In genomic region chr1:25629836-25630235, GRCh38 we compare ENCODE assay signal across 29 cellular contexts. TPM values are rescaled to one million over a fixed set of nuclear protein-coding genes. Genes with fewer than 3 reads are reported as not detected.
DNase-seq lines count a peak whose midpoint lies in the region; ATAC-seq and TF ChIP-seq lines count a peak whose summit lies in the region.
"Had no signal": no experiment of that assay in that cellular context is flagged by ENCODE, and none has a peak within 500 bp of the region (broad histone marks: within the 10 kb centered on the region; RNA-seq: fewer than 3 reads in every experiment).

No MANE protein-coding gene starts in this region.

- H3K36me3 ChIP-seq in KMS-11 (ENCODE audit: insufficient read depth) = no peaks in the 10 kb centered on the region
- peaks cover 0 to 4% of the 10 kb centered on the region in 2 experiments for H3K36me3 ChIP-seq in mesenchymal stem cell (ENCODE audit: control insufficient read depth in 1 of 2, insufficient read depth in 2 of 2, low read depth in 1 of 2, low read length in 2 of 2)
- H3K36me3 ChIP-seq: gastroesophageal sphincter, suprapubic skin had no signal

- no peak overlapping the region for H3K27ac Mint-ChIP-seq in stimulated activated naive CD8-positive, alpha-beta T cell treated with anti-CD3 and anti-CD28 coated beads, Interleukin-15, Interleukin-2, amounts not matched to agents 100 ng/mL and 50 ng/mL, for 24 hours
- no peak overlapping the region for H3K27ac Mint-ChIP-seq in activated CD8-positive, alpha-beta memory T cell treated with anti-CD3 and anti-CD28 coated beads, Interleukin-2, amount 10 ng/mL, durations not matched to agents 7 days and 5 days
- H3K27ac Mint-ChIP-seq: activated naive CD8-positive, alpha-beta T cell treated with anti-CD3 and anti-CD28 coated beads, Interleukin-2, amount 10 ng/mL, durations not matched to agents 7 days and 5 days; immature natural killer cell had no signal

- H3K18ac ChIP-seq in mesenchymal stem cell (ENCODE audit: low read depth in 1 of 2, low read length in 2 of 2) = no peak overlapping the region

- H3K9me3 Mint-ChIP-seq in stimulated activated naive CD8-positive, alpha-beta T cell treated with anti-CD3 and anti-CD28 coated beads, Interleukin-15, Interleukin-2, amounts not matched to agents 100 ng/mL and 50 ng/mL, for 24 hours = no peaks in the 10 kb centered on the region
- peaks cover 6% of the 10 kb centered on the region for H3K9me3 Mint-ChIP-seq in activated CD8-positive, alpha-beta memory T cell treated with anti-CD3 and anti-CD28 coated beads, Interleukin-2, amount 10 ng/mL, durations not matched to agents 7 days and 5 days (ENCODE audit: low read depth)

- peaks cover 20% of the 10 kb centered on the region for H3K27me3 Mint-ChIP-seq in stimulated activated naive CD8-positive, alpha-beta T cell treated with anti-CD3 and anti-CD28 coated beads, Interleukin-15, Interleukin-2, amounts not matched to agents 100 ng/mL and 50 ng/mL, for 24 hours
- H3K27me3 Mint-ChIP-seq in activated CD8-positive, alpha-beta memory T cell treated with anti-CD3 and anti-CD28 coated beads, Interleukin-2, amount 10 ng/mL, durations not matched to agents 7 days and 5 days = peaks cover 33% of the 10 kb centered on the region
- H3K27me3 Mint-ChIP-seq: activated naive CD8-positive, alpha-beta T cell treated with anti-CD3 and anti-CD28 coated beads, Interleukin-2, amount 10 ng/mL, durations not matched to agents 7 days and 5 days had no signal

- no peaks in the 10 kb centered on the region for H4K20me1 ChIP-seq in KMS-11 (ENCODE audit: insufficient read depth)

- peak overlapping the region; percentile 8 for H3K4me3 Mint-ChIP-seq in stimulated activated naive CD8-positive, alpha-beta T cell treated with anti-CD3 and anti-CD28 coated beads, Interleukin-15, Interleukin-2, amounts not matched to agents 100 ng/mL and 50 ng/mL, for 24 hours
- H3K4me3 Mint-ChIP-seq in activated CD8-positive, alpha-beta memory T cell treated with anti-CD3 and anti-CD28 coated beads, Interleukin-2, amount 10 ng/mL, durations not matched to agents 7 days and 5 days = no peak overlapping the region
- H3K4me3 Mint-ChIP-seq: immature natural killer cell had no signal

- peak overlapping the region; percentile 44 for H3K4me2 ChIP-seq in KMS-11
- H3K4me2 ChIP-seq in mesenchymal stem cell (ENCODE audit: low read length, poor library complexity, severe bottlenecking) = no peak overlapping the region

- ATAC-seq in stimulated activated naive CD8-positive, alpha-beta T cell treated with anti-CD3 and anti-CD28 coated beads, Interleukin-15, Interleukin-2, amounts not matched to agents 100 U/mL and 50 U/mL, for 24 hours = no peak
- ATAC-seq in GM18498 (IDR thresholded peaks at IDR 0.05; ENCODE audit: unreplicated experiment) = no peak
- ATAC-seq in activated CD8-positive, alpha-beta memory T cell treated with anti-CD3 and anti-CD28 coated beads, Interleukin-2, amount 10 ng/mL, durations not matched to agents 7 days and 5 days = no peak
- ATAC-seq: gastroesophageal sphincter, left lobe of liver, right cardiac atrium had no signal

- no peak overlapping the region for H3K9ac ChIP-seq in KMS-11
- H3K9ac ChIP-seq in mesenchymal stem cell (ENCODE audit: low read length) = no peak overlapping the region

- no peaks in the 10 kb centered on the region for H3K79me1 ChIP-seq in mesenchymal stem cell (replicated peaks; ENCODE audit: low read length, poor library complexity, severe bottlenecking)

- H3K9me3 ChIP-seq in mesenchymal stem cell (ENCODE audit: control insufficient read depth, low read length) = no peaks in the 10 kb centered on the region
- H3K9me3 ChIP-seq: gastroesophageal sphincter, suprapubic skin had no signal

- H3K4me3 ChIP-seq in KMS-11 (IDR thresholded peaks at IDR 0.05; ENCODE audit: insufficient read depth, low read depth, low read length) (no peak overlapping the region), mesenchymal stem cell (ENCODE audit: insufficient read depth in 1 of 2, low read depth in 1 of 2, low read length in 2 of 2) (no peak overlapping the region)
- H3K4me3 ChIP-seq: dorsolateral prefrontal cortex, gastroesophageal sphincter, SK-N-MC, suprapubic skin had no signal

- CTCF ChIA-PET in activated CD8-positive, alpha-beta memory T cell treated with anti-CD3 and anti-CD28 coated beads, Interleukin-2, amount 10 ng/mL, durations not matched to agents 7 days and 5 days (lab: Charles Lee) = no interaction called here

- no peak overlapping the region for H4K91ac ChIP-seq in mesenchymal stem cell (ENCODE audit: low read length)

- no peak overlapping the region for H2AK5ac ChIP-seq in mesenchymal stem cell (ENCODE audit: low read length, severe bottlenecking)

- no peaks in the 10 kb centered on the region for H3K36me3 Mint-ChIP-seq in stimulated activated naive CD8-positive, alpha-beta T cell treated with anti-CD3 and anti-CD28 coated beads, Interleukin-15, Interleukin-2, amounts not matched to agents 100 ng/mL and 50 ng/mL, for 24 hours (ENCODE audit: low read depth)
- peaks cover 60% of the 10 kb centered on the region for H3K36me3 Mint-ChIP-seq in activated CD8-positive, alpha-beta memory T cell treated with anti-CD3 and anti-CD28 coated beads, Interleukin-2, amount 10 ng/mL, durations not matched to agents 7 days and 5 days
- H3K36me3 Mint-ChIP-seq: IgD-negative memory B cell had no signal

- H2BK15ac ChIP-seq in mesenchymal stem cell (ENCODE audit: low read depth, poor library complexity, severe bottlenecking) = no peak overlapping the region

- no peak overlapping the region for H4K8ac ChIP-seq in mesenchymal stem cell (ENCODE audit: low read length)

- H3K79me2 ChIP-seq in KMS-11 (ENCODE audit: insufficient read depth, low read depth) = peaks cover 87% of the 10 kb centered on the region; the same call in 1 of the 2 replicates

- no peak overlapping the region for H2BK5ac ChIP-seq in mesenchymal stem cell (ENCODE audit: low read depth, low read length, poor library complexity, severe bottlenecking)

- TF ChIP-seq CTCF in KMS-11 (conservative IDR thresholded peaks at IDR 0.05; ENCODE audit: low read depth, low read length) = no peak

- no peak overlapping the region for H3K14ac ChIP-seq in mesenchymal stem cell (ENCODE audit: low read length in 2 of 2)

- H3K4me1 ChIP-seq in KMS-11 (ENCODE audit: low read depth, poor library complexity, severe bottlenecking) (peaks cover 66% of the 10 kb centered on the region), mesenchymal stem cell (ENCODE audit: control insufficient read depth, insufficient read depth, low read depth, low read length) (no peaks in the 10 kb centered on the region)

- H2BK12ac ChIP-seq in mesenchymal stem cell (ENCODE audit: low read length in 2 of 2) = no peak overlapping the region

- H3K4me1 Mint-ChIP-seq in stimulated activated naive CD8-positive, alpha-beta T cell treated with anti-CD3 and anti-CD28 coated beads, Interleukin-15, Interleukin-2, amounts not matched to agents 100 ng/mL and 50 ng/mL, for 24 hours (ENCODE audit: low read depth) = peaks cover 60% of the 10 kb centered on the region
- H3K4me1 Mint-ChIP-seq in activated CD8-positive, alpha-beta memory T cell treated with anti-CD3 and anti-CD28 coated beads, Interleukin-2, amount 10 ng/mL, durations not matched to agents 7 days and 5 days = peaks cover 55% of the 10 kb centered on the region

- WGBS in mesenchymal stem cell = 82% methylated on average over 3 of the region's 4 CpGs

- H2AFZ ChIP-seq in KMS-11 (ENCODE audit: low read depth) = no peak overlapping the region
- H2AFZ ChIP-seq in mesenchymal stem cell (ENCODE audit: low read depth, low read length) = no peak overlapping the region

- no peak overlapping the region for H3K23ac ChIP-seq in mesenchymal stem cell (ENCODE audit: low read length in 2 of 2)

- H3K27ac ChIP-seq in KMS-11 (no peak overlapping the region; the same call in 1 of the 2 replicates), mesenchymal stem cell (ENCODE audit: low read length, poor library complexity, severe bottlenecking) (no peak overlapping the region)
- H3K27ac ChIP-seq: gastroesophageal sphincter, SK-N-MC, suprapubic skin had no signal

- no peaks in the 10 kb centered on the region for H3K27me3 ChIP-seq in KMS-11 (ENCODE audit: insufficient read depth, low read depth)
- H3K27me3 ChIP-seq in mesenchymal stem cell (ENCODE audit: control insufficient read depth in 1 of 2, insufficient read depth in 1 of 2, low read length in 2 of 2) = no peaks in the 10 kb centered on the region
- H3K27me3 ChIP-seq: dorsolateral prefrontal cortex, gastroesophageal sphincter, suprapubic skin had no signal

- DNase-seq in stimulated activated naive CD8-positive, alpha-beta T cell treated with anti-CD3 and anti-CD28 coated beads, Interleukin-15, Interleukin-2, amounts not matched to agents 100 U/mL and 50 U/mL, for 24 hours = no peak
- DNase-seq in amniotic epithelial cell (ENCODE audit: low read depth) = peak; percentile 29
- no peak for DNase-seq in activated CD8-positive, alpha-beta memory T cell treated with anti-CD3 and anti-CD28 coated beads, Interleukin-2, amount 10 ng/mL, durations not matched to agents 7 days and 5 days
- no peak for DNase-seq in mesenchymal stem cell
- DNase-seq in NCI-H446 treated with DMSO at 0.1 percent for 48 hours (lab: John Stamatoyannopoulos, UW) = no peak
- DNase-seq: activated CD4-positive, alpha-beta T cell treated with anti-CD3 and anti-CD28 coated beads for 1 hour; activated naive CD8-positive, alpha-beta T cell treated with anti-CD3 and anti-CD28 coated beads, Interleukin-2, amount 10 ng/mL, durations not matched to agents 7 days and 5 days; C1 segment of cervical spinal cord; DND-41; dorsolateral prefrontal cortex; hippocampal formation; immature natural killer cell; mesendoderm; NCI-H2029; NCI-H2227 treated with DMSO at 0.1 percent for 48 hours; NCI-H82; posterior cingulate gyrus; right cardiac atrium; stimulated activated CD4-positive, alpha-beta T cell treated with anti-CD3 and anti-CD28 coated beads, Interleukin-12 subunit alpha, Interleukin-12 subunit beta, amount 100 ng/mL, for 4 hours; stimulated activated CD4-positive, alpha-beta T cell treated with anti-CD3 and anti-CD28 coated beads, Interleukin-4, amount 100 ng/mL, for 1 hour had no signal

- no peak overlapping the region for H2BK120ac ChIP-seq in mesenchymal stem cell (ENCODE audit: low read depth, low read length)

- no peak overlapping the region for H3K4ac ChIP-seq in mesenchymal stem cell (ENCODE audit: low read depth in 1 of 2, low read length in 2 of 2)

RNA-seq across cellular contexts. Expression of gene MAN1C1, which starts 13.2 kb away (rescaled TPM):
- total RNA-seq in activated CD8-positive, alpha-beta memory T cell treated with anti-CD3 and anti-CD28 coated beads, Interleukin-2, amount 10 ng/mL, durations not matched to agents 7 days and 5 days = 10 to 100 TPM; 15.5 to 20.0 TPM
- polyA plus RNA-seq in mesenchymal stem cell (2013, experiment 1 of 2) = 11.2 TPM
- polyA plus RNA-seq in mesenchymal stem cell (2013, experiment 2 of 2) = 11.4 TPM
- total RNA-seq: MCF 10A had no signal
